In the genomic region with DNA sequence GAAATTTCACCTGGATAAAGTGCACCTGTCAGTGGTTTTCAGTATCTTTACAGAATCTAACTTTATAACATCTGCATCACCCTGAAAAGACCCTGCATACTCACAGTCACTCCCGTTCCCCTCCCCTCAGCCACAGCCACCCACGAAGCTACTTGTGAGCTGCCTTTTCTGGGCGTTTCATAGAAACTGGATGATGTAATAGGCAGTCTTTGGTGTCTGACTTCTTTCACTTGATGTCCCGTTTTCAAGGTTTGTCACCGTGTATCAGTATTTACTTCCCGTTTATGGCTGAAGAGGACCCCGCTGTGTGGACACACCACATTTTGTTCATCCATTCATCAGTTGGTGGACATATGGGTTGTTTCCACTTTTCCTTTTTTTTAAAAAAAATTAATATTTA, we compare ENCODE assay signal across 12 cellular contexts. TPM values are rescaled to one million over a fixed set of nuclear protein-coding genes. Genes with fewer than 3 reads are reported as not detected.
DNase-seq lines count a peak whose midpoint lies in the region; ATAC-seq and TF ChIP-seq lines count a peak whose summit lies in the region.
"Had no signal": no experiment of that assay in that cellular context is flagged by ENCODE, and none has a peak within 500 bp of the region (broad histone marks: within the 10 kb centered on the region; RNA-seq: fewer than 3 reads in every experiment).

No MANE protein-coding gene starts in this region.

- intact Hi-C loops in activated T-helper 1 cell treated with anti-CD3 and anti-CD28 coated beads, Interleukin-12 subunit alpha, Interleukin-12 subunit beta, Interleukin-2, Interleukin-4 antibody, amounts not matched to agents 30 ng/mL and 10 ng/mL and 1 ng/mL, durations not matched to agents 14 hours and 24 hours and 36 hours (cut with micrococcal nuclease): no loop called here
- intact Hi-C loops in natural killer cell (cut with micrococcal nuclease): no loop called here

- no peaks in the 10 kb centered on the region for H3K27me3 ChIP-seq in effector memory CD4-positive, alpha-beta T cell (replicated peaks; ENCODE audit: control insufficient read depth, insufficient read depth, low read length, poor library complexity, severe bottlenecking)
- no peaks in the 10 kb centered on the region for H3K27me3 ChIP-seq in GM23248 (replicated peaks; ENCODE audit: insufficient read depth)
- H3K27me3 ChIP-seq: BE2C had no signal

- no peaks in the 10 kb centered on the region for H3K9me3 ChIP-seq in effector memory CD4-positive, alpha-beta T cell (ENCODE audit: control insufficient read depth, low read length)
- no peaks in the 10 kb centered on the region for H3K9me3 ChIP-seq in GM23248 (ENCODE audit: low read depth)
- H3K9me3 ChIP-seq: BE2C had no signal

- H3K9me3 Mint-ChIP-seq in activated T-helper 1 cell treated with anti-CD3 and anti-CD28 coated beads, Interleukin-12 subunit alpha, Interleukin-12 subunit beta, Interleukin-2, Interleukin-4 antibody, amounts not matched to agents 30 ng/mL and 10 ng/mL and 1 ng/mL, durations not matched to agents 14 hours and 24 hours and 36 hours: peaks cover 11% of the 10 kb centered on the region
- no peaks in the 10 kb centered on the region for H3K9me3 Mint-ChIP-seq in natural killer cell

- in situ Hi-C loops in GM23248 (cut with MboI): no loop called here

- WGBS in GM23248 (ENCODE audit: low coverage in 1 of 2, low lambda C conversion rate in 2 of 2, missing lambda C conversion rate in 2 of 2), 2 experiments: 54 to 60% methylated on average over 7 of the region's 7 CpGs

- peaks cover 9% of the 10 kb centered on the region; the same call in 1 of the 2 replicates for H3F3A ChIP-seq in GM23248 (ENCODE audit: insufficient read depth)

- no peaks in the 10 kb centered on the region for H3K4me1 ChIP-seq in effector memory CD4-positive, alpha-beta T cell (ENCODE audit: control insufficient read depth, insufficient read depth, low read length, poor library complexity, severe bottlenecking)
- H3K4me1 ChIP-seq in GM23248 (ENCODE audit: insufficient read depth): no peaks in the 10 kb centered on the region
- H3K4me1 ChIP-seq: BE2C had no signal

- H3K4me2 ChIP-seq in GM23248 (ENCODE audit: unreplicated experiment): no peak overlapping the region

- no peak overlapping the region for H3K27ac ChIP-seq in effector memory CD4-positive, alpha-beta T cell (ENCODE audit: insufficient read depth, low read length, poor library complexity, severe bottlenecking)
- H3K27ac ChIP-seq in GM23248: no peak overlapping the region
- H3K27ac ChIP-seq: HL-60 had no signal

- no peak overlapping the region for H2AFZ ChIP-seq in GM23248

- H3K27me3 Mint-ChIP-seq in activated T-helper 1 cell treated with anti-CD3 and anti-CD28 coated beads, Interleukin-12 subunit alpha, Interleukin-12 subunit beta, Interleukin-2, Interleukin-4 antibody, amounts not matched to agents 30 ng/mL and 10 ng/mL and 1 ng/mL, durations not matched to agents 14 hours and 24 hours and 36 hours (ENCODE audit: insufficient read depth): no peaks in the 10 kb centered on the region
- no peaks in the 10 kb centered on the region for H3K27me3 Mint-ChIP-seq in natural killer cell (ENCODE audit: low read depth in 2 of 2)

- peaks cover 24% of the 10 kb centered on the region for H3K36me3 Mint-ChIP-seq in activated T-helper 1 cell treated with anti-CD3 and anti-CD28 coated beads, Interleukin-12 subunit alpha, Interleukin-12 subunit beta, Interleukin-2, Interleukin-4 antibody, amounts not matched to agents 30 ng/mL and 10 ng/mL and 1 ng/mL, durations not matched to agents 14 hours and 24 hours and 36 hours (ENCODE audit: low read depth)
- peaks cover 11% of the 10 kb centered on the region for H3K36me3 Mint-ChIP-seq in natural killer cell

- H4K20me1 ChIP-seq in GM23248 (ENCODE audit: insufficient read depth): no peaks in the 10 kb centered on the region

- H3K9me2 ChIP-seq in GM23248 (ENCODE audit: insufficient read depth): no peaks in the 10 kb centered on the region

- peak overlapping the region; percentile 65 for H3K27ac Mint-ChIP-seq in activated T-helper 1 cell treated with anti-CD3 and anti-CD28 coated beads, Interleukin-12 subunit alpha, Interleukin-12 subunit beta, Interleukin-2, Interleukin-4 antibody, amounts not matched to agents 30 ng/mL and 10 ng/mL and 1 ng/mL, durations not matched to agents 14 hours and 24 hours and 36 hours
- H3K27ac Mint-ChIP-seq in natural killer cell: peak overlapping the region; percentile 35 to 77

- ATAC-seq in HG02870 (IDR thresholded peaks at IDR 0.05; ENCODE audit: unreplicated experiment) (peak; percentile 71), natural killer cell (no peak), GM21619 (IDR thresholded peaks at IDR 0.05; ENCODE audit: unreplicated experiment) (no peak)

- H3K9ac ChIP-seq in GM23248: no peak overlapping the region

- H3K4me3 Mint-ChIP-seq in activated T-helper 1 cell treated with anti-CD3 and anti-CD28 coated beads, Interleukin-12 subunit alpha, Interleukin-12 subunit beta, Interleukin-2, Interleukin-4 antibody, amounts not matched to agents 30 ng/mL and 10 ng/mL and 1 ng/mL, durations not matched to agents 14 hours and 24 hours and 36 hours: no peak overlapping the region
- H3K4me3 Mint-ChIP-seq in natural killer cell: no peak overlapping the region

- no peaks in the 10 kb centered on the region for H3K36me3 ChIP-seq in effector memory CD4-positive, alpha-beta T cell (ENCODE audit: control insufficient read depth, insufficient read depth, low read length)
- no peaks in the 10 kb centered on the region for H3K36me3 ChIP-seq in GM23248 (ENCODE audit: low read depth)
- H3K36me3 ChIP-seq: BE2C had no signal

- no peaks in the 10 kb centered on the region for H3K79me2 ChIP-seq in GM23248 (ENCODE audit: insufficient read depth)

- no peaks in the 10 kb centered on the region for H3K4me1 Mint-ChIP-seq in activated T-helper 1 cell treated with anti-CD3 and anti-CD28 coated beads, Interleukin-12 subunit alpha, Interleukin-12 subunit beta, Interleukin-2, Interleukin-4 antibody, amounts not matched to agents 30 ng/mL and 10 ng/mL and 1 ng/mL, durations not matched to agents 14 hours and 24 hours and 36 hours (ENCODE audit: low read depth)
- H3K4me1 Mint-ChIP-seq in natural killer cell: peaks cover 0 to 2% of the 10 kb centered on the region in 2 donors

- DNase-seq in AG20443 (ENCODE audit: low spot score): peak; percentile 5
- DNase-seq in activated T-helper 1 cell treated with anti-CD3 and anti-CD28 coated beads, Interleukin-12 subunit alpha, Interleukin-12 subunit beta, Interleukin-2, Interleukin-4 antibody, amounts not matched to agents 30 ng/mL and 10 ng/mL and 1 ng/mL, durations not matched to agents 14 hours and 24 hours and 36 hours (ENCODE audit: low spot score): no peak
- no peak for DNase-seq in natural killer cell
- DNase-seq in foreskin fibroblast: no peak
- no peak for DNase-seq in effector memory CD4-positive, alpha-beta T cell
- DNase-seq in GM23248: no peak
- DNase-seq: amygdala, BE2C, kidney glomerular epithelial cell had no signal

- no peak overlapping the region for H3K4me3 ChIP-seq in foreskin fibroblast (ENCODE audit: low read depth in 1 of 2, low read length in 2 of 2)
- H3K4me3 ChIP-seq in effector memory CD4-positive, alpha-beta T cell (ENCODE audit: insufficient read depth, low read depth, low read length, poor library complexity, severe bottlenecking): no peak overlapping the region
- H3K4me3 ChIP-seq in GM23248: no peak overlapping the region

- no peak for TF ChIP-seq CTCF in natural killer cell (IDR thresholded peaks at IDR 0.05)
- TF ChIP-seq CTCF in foreskin fibroblast (IDR thresholded peaks at IDR 0.05; ENCODE audit: low read depth, low read length): no peak

RNA-seq across cellular contexts. Expression of gene LRRC3, which starts 47.8 kb away (rescaled TPM):
- 1.8 and 1.9 TPM in 2 replicates for total RNA-seq in activated T-helper 1 cell treated with anti-CD3 and anti-CD28 coated beads, Interleukin-12 subunit alpha, Interleukin-12 subunit beta, Interleukin-2, Interleukin-4 antibody, amounts not matched to agents 30 ng/mL and 10 ng/mL and 1 ng/mL, durations not matched to agents 14 hours and 24 hours and 36 hours
- under 1 TPM; 0.36 to 0.50 (median 0.38) TPM for total RNA-seq in natural killer cell
- total RNA-seq in GM23248 (2014; rRNA removed; shearing (Covaris generic)): 0.32 and 0.38 TPM in 2 replicates
- 0.28 and 0.29 TPM in 2 replicates for polyA plus RNA-seq in GM23248 (2016; fragmentation: Nextera tagmentation; extraction: Ambion mirVana)

RNA-seq across cellular contexts. Expression of gene TRPM2, which starts 54.1 kb away (rescaled TPM):
- 11.6 and 15.2 TPM in 2 replicates for total RNA-seq in activated T-helper 1 cell treated with anti-CD3 and anti-CD28 coated beads, Interleukin-12 subunit alpha, Interleukin-12 subunit beta, Interleukin-2, Interleukin-4 antibody, amounts not matched to agents 30 ng/mL and 10 ng/mL and 1 ng/mL, durations not matched to agents 14 hours and 24 hours and 36 hours
- 10 to 100 TPM; 21.7 to 70.5 (median 25.2) TPM for total RNA-seq in natural killer cell
- total RNA-seq in GM23248 (2014; rRNA removed; shearing (Covaris generic)): 0.13 and 0.22 TPM in 2 replicates
- polyA plus RNA-seq in GM23248 (2016; fragmentation: Nextera tagmentation; extraction: Ambion mirVana): not detected in 2 replicates

Comparison
In these comparisons a context has a peak if more than half of its experiments do, and no peak if none do; other contexts are left out.
1. RNA of gene TRPM2, which starts 54.1 kb away (total RNA-seq): 21.7 to 70.5 TPM in natural killer cell and 11.6 to 15.2 TPM in activated T-helper 1 cell treated with anti-CD3 and anti-CD28 coated beads, Interleukin-12 subunit alpha, Interleukin-12 subunit beta, Interleukin-2, Interleukin-4 antibody, amounts not matched to agents 30 ng/mL and 10 ng/mL and 1 ng/mL, durations not matched to agents 14 hours and 24 hours and 36 hours; 0.13 to 0.22 TPM in GM23248; every median in the first group is over 10 times any median in the second.